Comparison of ENCODE assay signal across 8 cellular contexts in genomic region chr1:6625579-6626149, GRCh38. TPM values are rescaled to one million over a fixed set of nuclear protein-coding genes. Genes with fewer than 3 reads are reported as not detected.
DNase-seq lines count a peak whose midpoint lies in the region; TF ChIP-seq lines count a peak whose summit lies in the region.

No MANE protein-coding gene starts in this region.

- H3K27ac Mint-ChIP-seq in CD8-positive, alpha-beta memory T cell, result peak overlapping the region; percentile 40 to 94 (median 88)
- peak overlapping the region in 2 of 3 experiments; percentile 34 to 72; a peak in 3 of 7 replicates for H3K27ac Mint-ChIP-seq in H9

- H4K8ac ChIP-seq in H9 (replicated peaks; ENCODE audit: insufficient read length, low read depth, low read length), result no peak overlapping the region

- peaks cover 10% of the 10 kb centered on the region for H3F3A ChIP-seq in PC-9 (ENCODE audit: insufficient read depth, low read depth)

- peak overlapping the region; percentile 64 for H3K27ac ChIP-seq in CD8-positive, alpha-beta memory T cell (ENCODE audit: low read depth, low read length)
- no peak overlapping the region for H3K27ac ChIP-seq in H9 (ENCODE audit: insufficient read length, low read depth, low read length)
- no peak overlapping the region for H3K27ac ChIP-seq in PC-9
- no peak overlapping the region for H3K27ac ChIP-seq in mesodermal cell (ENCODE audit: low read depth, low read length, severe bottlenecking)
- H3K27ac ChIP-seq in vagina, result peak overlapping the region; percentile 74

- DNase-seq in CD8-positive, alpha-beta memory T cell, result peak in 1 of 5 donors; percentile 10
- DNase-seq in H9, result no peak
- peak in 1 of 2 experiments; percentile 7 for DNase-seq in PC-9
- peak; percentile 80 for DNase-seq in dermis blood vessel endothelial cell
- no peak for DNase-seq in vagina (ENCODE audit: extremely low spot score in 2 of 2)
- no peak for DNase-seq in midbrain (lab: John Stamatoyannopoulos, UW)
- DNase-seq in NCI-H524 (lab: John Stamatoyannopoulos, UW), result no peak

- no peaks in the 10 kb centered on the region for H3K36me3 ChIP-seq in CD8-positive, alpha-beta memory T cell (ENCODE audit: insufficient read depth, low read length)
- H3K36me3 ChIP-seq in PC-9 (ENCODE audit: low read depth) (no peaks in the 10 kb centered on the region), mesodermal cell (ENCODE audit: control insufficient read depth, insufficient read depth, low read length) (peaks cover 80% of the 10 kb centered on the region), vagina (peaks cover 0 to 33% of the 10 kb centered on the region in 2 donors)

- H3K4me3 ChIP-seq in CD8-positive, alpha-beta memory T cell (ENCODE audit: low read length), result peak overlapping the region; percentile 49
- H3K4me3 ChIP-seq in PC-9 (peak overlapping the region; percentile 65), mesodermal cell (ENCODE audit: extremely low read depth, insufficient read depth, low read length, poor library complexity, severe bottlenecking) (peak overlapping the region; percentile 68), vagina (peak overlapping the region; percentile 76 to 96)

- no peaks in the 10 kb centered on the region for H3K9me3 ChIP-seq in CD8-positive, alpha-beta memory T cell (ENCODE audit: low read length)
- H3K9me3 ChIP-seq in H9 (ENCODE audit: control insufficient read depth, low read depth, low read length) (no peaks in the 10 kb centered on the region), PC-9 (ENCODE audit: insufficient read depth, low read depth) (no peaks in the 10 kb centered on the region), mesodermal cell (ENCODE audit: control insufficient read depth, low read length) (no peaks in the 10 kb centered on the region), vagina (no peaks in the 10 kb centered on the region)

- no peak overlapping the region for H2AFZ ChIP-seq in H9 (ENCODE audit: low read length)
- H2AFZ ChIP-seq in PC-9, result peak overlapping the region; percentile 71; the same call in 1 of the 2 replicates

- H2BK5ac ChIP-seq in H9 (ENCODE audit: insufficient read length, low read length), result no peak overlapping the region

- peaks cover 5% of the 10 kb centered on the region for H3K23me2 ChIP-seq in H9 (ENCODE audit: insufficient read length, low read depth, low read length, poor library complexity, severe bottlenecking)

- H3K4me1 ChIP-seq in CD8-positive, alpha-beta memory T cell (ENCODE audit: insufficient read depth, low read length), result peaks cover 20% of the 10 kb centered on the region
- H3K4me1 ChIP-seq in H9 (ENCODE audit: insufficient read depth, low read length) (no peaks in the 10 kb centered on the region), PC-9 (replicated peaks; ENCODE audit: insufficient read depth) (0 out of 2 replicates have a peak, but pooled peaks cover 8% of the 10 kb centered on the region), mesodermal cell (ENCODE audit: control insufficient read depth, insufficient read depth, low read length, poor library complexity, severe bottlenecking) (peaks cover 23% of the 10 kb centered on the region), vagina (peaks cover 62% of the 10 kb centered on the region)

- H3K27me3 Mint-ChIP-seq in CD8-positive, alpha-beta memory T cell, result no peaks in the 10 kb centered on the region
- no peaks in the 10 kb centered on the region for H3K27me3 Mint-ChIP-seq in H9 (ENCODE audit: low read depth)

- no peaks in the 10 kb centered on the region for H3K9me3 Mint-ChIP-seq in CD8-positive, alpha-beta memory T cell
- no peaks in the 10 kb centered on the region for H3K9me3 Mint-ChIP-seq in H9

- no peak overlapping the region for H3K56ac ChIP-seq in H9 (ENCODE audit: insufficient read length, low read depth, low read length)

- no peak overlapping the region for H3K4ac ChIP-seq in H9 (ENCODE audit: low read depth, low read length)

- peak overlapping the region; percentile 34 for H3K9ac ChIP-seq in H9 (ENCODE audit: extremely low read depth, insufficient read length, low read length)

- H3K27me3 ChIP-seq in CD8-positive, alpha-beta memory T cell (ENCODE audit: insufficient read depth, low read length, poor library complexity, severe bottlenecking), result no peaks in the 10 kb centered on the region
- no peaks in the 10 kb centered on the region for H3K27me3 ChIP-seq in H9 (ENCODE audit: insufficient read depth, low read length)
- no peaks in the 10 kb centered on the region for H3K27me3 ChIP-seq in PC-9 (ENCODE audit: insufficient read depth, low read depth)
- no peaks in the 10 kb centered on the region for H3K27me3 ChIP-seq in vagina

- CTCF ChIA-PET in CD8-positive, alpha-beta memory T cell (lab: Charles Lee), result interaction anchor here (0.9 to 1.5 kb wide), 3 partner anchors 9 to 76 kb away, joined by 3 to 5 read pairs (median 4); partner anchors contain the start of genes DNAJC11, NOL9 and TAS1R1
- CTCF ChIA-PET in PC-9 (lab: Charles Lee), result interaction anchor here (0.6 kb wide), 1 partner anchor 723 kb away, joined by 5 read pairs; no protein-coding TSS in a partner anchor

- no peak overlapping the region for H2BK120ac ChIP-seq in H9 (ENCODE audit: low read depth, low read length, poor library complexity, severe bottlenecking)

- no peak overlapping the region for H3K23ac ChIP-seq in H9 (ENCODE audit: insufficient read length, low read depth, low read length)

- H4K91ac ChIP-seq in H9 (ENCODE audit: insufficient read length, low read depth, low read length), result no peak overlapping the region

- no peak for TF ChIP-seq CTCF in H9 (conservative IDR thresholded peaks at IDR 0.05)
- TF ChIP-seq CTCF in PC-9 (conservative IDR thresholded peaks at IDR 0.05), result no peak
- no peak for TF ChIP-seq CTCF in vagina (IDR thresholded peaks at IDR 0.05)

- H3K4me2 ChIP-seq in H9 (ENCODE audit: insufficient read depth, insufficient read length, low read length) (peak overlapping the region; percentile 98), PC-9 (peak overlapping the region; percentile 80)

- no CpG with 5 or more reads among the region's 32 CpGs for WGBS in H9 (ENCODE audit: extremely low coverage, insufficient read length, low lambda C conversion rate)
- WGBS in mesodermal cell (ENCODE audit: insufficient coverage in 2 of 2), 2 experiments, result 16 to 18% methylated on average over 26 to 28 of the region's 32 CpGs

- no peak overlapping the region for H2BK15ac ChIP-seq in H9 (ENCODE audit: low read depth, low read length)

- no peaks in the 10 kb centered on the region for H3K9me2 ChIP-seq in PC-9 (ENCODE audit: insufficient read depth)

- H3K4me1 Mint-ChIP-seq in CD8-positive, alpha-beta memory T cell, result peaks cover 26 to 40% (median 26%) of the 10 kb centered on the region in 3 donors
- peaks cover 12 to 23% of the 10 kb centered on the region in 2 experiments for H3K4me1 Mint-ChIP-seq in H9

- H3K4me3 Mint-ChIP-seq in CD8-positive, alpha-beta memory T cell, result peak overlapping the region; percentile 85 to 96 (median 91)
- peak overlapping the region; percentile 78 to 93 for H3K4me3 Mint-ChIP-seq in H9

- H2AK5ac ChIP-seq in H9 (ENCODE audit: insufficient read length, low read length), result no peak overlapping the region

- POLR2A ChIA-PET in CD8-positive, alpha-beta memory T cell (lab: Charles Lee), result interaction anchor here (0.6 to 0.8 kb wide), 2 partner anchors 14 to 44 kb away, joined by 3 to 9 read pairs; no protein-coding TSS in a partner anchor
- POLR2A ChIA-PET in PC-9 (lab: Charles Lee; ENCODE audit: unreplicated experiment), result no interaction called here

- H4K5ac ChIP-seq in H9 (ENCODE audit: insufficient read length, low read depth, low read length), result no peak overlapping the region

- H3K79me1 ChIP-seq in H9 (ENCODE audit: insufficient read depth, low read depth, low read length, poor library complexity, severe bottlenecking), result peaks cover 5% of the 10 kb centered on the region

- H3K79me2 ChIP-seq in H9 (ENCODE audit: insufficient read depth, low read length) (0 out of 2 replicates have a peak, but pooled peaks cover 4% of the 10 kb centered on the region), PC-9 (ENCODE audit: low read depth) (0 out of 2 replicates have a peak, but pooled peaks cover 14% of the 10 kb centered on the region)

- TF ChIP-seq POLR2A in vagina (IDR thresholded peaks at IDR 0.05), result no peak

- H3T11ph ChIP-seq in H9 (ENCODE audit: low read length), result no peak overlapping the region

- H2BK12ac ChIP-seq in H9 (ENCODE audit: insufficient read length, low read depth, low read length), result no peak overlapping the region

- intact Hi-C loops in PC-9 (cut with micrococcal nuclease; ENCODE audit: unreplicated experiment), result loop anchor here (1.0 to 2.0 kb wide), 2 partner anchors 46 to 71 kb away; partner anchors contain the start of genes NOL9, TAS1R1 and ZBTB48
- intact Hi-C loops in vagina (cut with DNase I), result no loop called here

- no TSS peak for BruUV-seq in PC-9 (replicated peaks; lab: Mats Ljungman, UMichigan)

- H2BK20ac ChIP-seq in H9 (ENCODE audit: low read depth, low read length, poor library complexity, severe bottlenecking), result no peak overlapping the region

- H4K20me1 ChIP-seq in H9 (ENCODE audit: control insufficient read depth, insufficient read depth, insufficient read length), result peaks cover 2% of the 10 kb centered on the region
- 0 out of 2 replicates have a peak, but pooled peaks cover 6% of the 10 kb centered on the region for H4K20me1 ChIP-seq in PC-9 (ENCODE audit: insufficient read depth)

- H3K18ac ChIP-seq in H9 (ENCODE audit: insufficient read length, low read depth, low read length), result no peak overlapping the region

- H3K36me3 Mint-ChIP-seq in CD8-positive, alpha-beta memory T cell, result peaks cover 2 to 54% (median 7%) of the 10 kb centered on the region in 3 donors
- H3K36me3 Mint-ChIP-seq in H9 (ENCODE audit: insufficient read depth in 1 of 3, low read depth in 3 of 3), result peaks cover 27 to 76% (median 66%) of the 10 kb centered on the region in 3 experiments

- peak overlapping the region; percentile 37; the same call in 1 of the 2 replicates for H3K14ac ChIP-seq in H9 (ENCODE audit: insufficient read depth, low read length)

RNA-seq across cellular contexts. Expression of gene THAP3, which starts 1.0 kb away (rescaled TPM):
- 10 to 100 TPM; 18.3 to 20.6 TPM for total RNA-seq in CD8-positive, alpha-beta memory T cell
- 24.0 TPM for polyA plus RNA-seq in CD8-positive, alpha-beta memory T cell
- 14.0 and 15.3 TPM in 2 replicates for total RNA-seq in H9 (2021)
- 14.6 and 18.7 TPM in 2 replicates for total RNA-seq in PC-9 (2021)
- total RNA-seq in dermis blood vessel endothelial cell, result 19.9 and 23.5 TPM in 2 replicates
- polyA plus RNA-seq in mesodermal cell (2013, experiment 1 of 2), result 24.1 TPM
- polyA plus RNA-seq in mesodermal cell (2013, experiment 2 of 2), result 21.9 TPM
- total RNA-seq in vagina, result 29.0 TPM

RNA-seq across cellular contexts. Expression of gene PHF13, which starts 12.1 kb away (rescaled TPM):
- 10 to 100 TPM; 12.5 to 14.0 TPM for total RNA-seq in CD8-positive, alpha-beta memory T cell
- 4.9 TPM for polyA plus RNA-seq in CD8-positive, alpha-beta memory T cell
- total RNA-seq in H9 (2021), result 55.8 and 56.4 TPM in 2 replicates
- total RNA-seq in PC-9 (2021), result 18.2 and 20.9 TPM in 2 replicates
- 10.2 and 16.7 TPM in 2 replicates for total RNA-seq in dermis blood vessel endothelial cell
- polyA plus RNA-seq in mesodermal cell (2013, experiment 1 of 2), result 26.7 TPM
- 22.6 TPM for polyA plus RNA-seq in mesodermal cell (2013, experiment 2 of 2)
- 21.6 TPM for total RNA-seq in vagina

RNA-seq across cellular contexts. Expression of gene KLHL21, which starts 23.0 kb away (rescaled TPM):
- 10 to 100 TPM; 36.4 to 37.3 TPM for total RNA-seq in CD8-positive, alpha-beta memory T cell
- polyA plus RNA-seq in CD8-positive, alpha-beta memory T cell, result 31.6 TPM
- total RNA-seq in H9 (2021) (31.9 and 32.7 TPM in 2 replicates), PC-9 (2021) (20.6 and 24.4 TPM in 2 replicates), dermis blood vessel endothelial cell (25.9 and 31.7 TPM in 2 replicates), vagina (54.3 TPM)
- 7.8 TPM for polyA plus RNA-seq in mesodermal cell (2013, experiment 1 of 2)
- 7.7 TPM for polyA plus RNA-seq in mesodermal cell (2013, experiment 2 of 2)

RNA-seq across cellular contexts. Expression of gene ZBTB48, which starts 45.9 kb away (rescaled TPM):
- total RNA-seq in CD8-positive, alpha-beta memory T cell, result 10 to 100 TPM; 25.0 to 31.7 TPM
- polyA plus RNA-seq in CD8-positive, alpha-beta memory T cell, result 24.1 TPM
- total RNA-seq in H9 (2021) (30.3 and 33.2 TPM in 2 replicates), PC-9 (2021) (17.2 and 25.5 TPM in 2 replicates), dermis blood vessel endothelial cell (12.0 and 22.5 TPM in 2 replicates), vagina (9.1 TPM)
- 20.0 TPM for polyA plus RNA-seq in mesodermal cell (2013, experiment 1 of 2)
- polyA plus RNA-seq in mesodermal cell (2013, experiment 2 of 2), result 18.6 TPM

Comparison
In these comparisons a context has a peak if more than half of its experiments do, and no peak if none do; other contexts are left out.
1. H3K27ac ChIP-seq: peak in CD8-positive, alpha-beta memory T cell (single experiment) and vagina (single experiment); none in H9 (single experiment), PC-9 (single experiment) and mesodermal cell (single experiment).
2. Peak in every context shown above with its lines, with median percentiles within 50 percentile points of each other: H3K4me3 ChIP-seq.